Comparison of ENCODE assay signal across 8 cellular contexts in genomic region chr7:47979832-47980181, GRCh38. TPM values are rescaled to one million over a fixed set of nuclear protein-coding genes. Genes with fewer than 3 reads are reported as not detected.
DNase-seq lines count a peak whose midpoint lies in the region; ATAC-seq, FAIRE-seq and TF ChIP-seq lines count a peak whose summit lies in the region.

No MANE protein-coding gene starts in this region.

- H3K9me3 ChIP-seq in astrocyte (ENCODE audit: insufficient read depth, low read depth, low read length): no peaks in the 10 kb centered on the region
- H3K9me3 ChIP-seq in right lobe of liver: no peaks in the 10 kb centered on the region
- no peaks in the 10 kb centered on the region for H3K9me3 ChIP-seq in thymus (ENCODE audit: control insufficient read depth)

- FAIRE-seq in astrocyte (lab: Jason Lieb, UNC): no peak

- H3K27me3 ChIP-seq in astrocyte (ENCODE audit: insufficient read depth, low read length) (no peaks in the 10 kb centered on the region), right lobe of liver (no peaks in the 10 kb centered on the region), thymus (ENCODE audit: control insufficient read depth, insufficient read depth) (no peaks in the 10 kb centered on the region)

- no peaks in the 10 kb centered on the region for H4K20me1 ChIP-seq in astrocyte (ENCODE audit: insufficient read depth, low read length)

- H3K4me1 ChIP-seq in astrocyte (ENCODE audit: insufficient read depth, low read length): peaks cover 7% of the 10 kb centered on the region
- peaks cover 0 to 28% (median 10%) of the 10 kb centered on the region in 4 donors for H3K4me1 ChIP-seq in right lobe of liver
- H3K4me1 ChIP-seq in thymus (ENCODE audit: control insufficient read depth, insufficient read depth, low read length): peaks cover 3% of the 10 kb centered on the region

- H3K9ac ChIP-seq in astrocyte (ENCODE audit: low read length): peak overlapping the region; percentile 87

- DNase-seq in activated T-cell treated with anti-CD3 and anti-CD28 coated beads, Interleukin-2, amount 50 U/mL, for 4 hours: no peak
- DNase-seq in activated T-cell treated with anti-CD3 and anti-CD28 coated beads, Interleukin-2, amount 50 U/mL, for 1 hour: no peak
- DNase-seq in astrocyte (ENCODE audit: low read depth): no peak
- DNase-seq in right lobe of liver: no peak
- DNase-seq in AG08396 (ENCODE audit: low spot score): no peak
- no peak for DNase-seq in cerebellum (ENCODE audit: low spot score)

- H3K4me3 Mint-ChIP-seq in activated T-cell treated with anti-CD3 and anti-CD28 coated beads, Interleukin-2, amount 50 U/mL, for 4 hours: peak overlapping the region; percentile 94
- peak overlapping the region; percentile 99 for H3K4me3 Mint-ChIP-seq in astrocyte (ENCODE audit: unreplicated experiment)

- no peak overlapping the region for H3K27ac ChIP-seq in astrocyte (ENCODE audit: low read depth, low read length)
- peak overlapping the region; percentile 69 to 75 (median 70) for H3K27ac ChIP-seq in right lobe of liver
- peak overlapping the region; percentile 56 for H3K27ac ChIP-seq in thymus (ENCODE audit: low read depth)

- H3K36me3 ChIP-seq in astrocyte (ENCODE audit: insufficient read depth, low read length) (peaks cover 29% of the 10 kb centered on the region), right lobe of liver (peaks cover under 1 to 33% (median 15%) of the 10 kb centered on the region in 4 donors), thymus (ENCODE audit: control insufficient read depth, insufficient read depth) (peaks cover 27% of the 10 kb centered on the region)

- 27% methylated on average over 7 of the region's 7 CpGs for WGBS in right lobe of liver (ENCODE audit: insufficient coverage, low coverage, low lambda C conversion rate, missing lambda C conversion rate)
- 63% methylated on average over 7 of the region's 7 CpGs for WGBS in thymus

- TF ChIP-seq CTCF in astrocyte (IDR thresholded peaks at IDR 0.05; ENCODE audit: insufficient read depth, low read depth, low read length) (no peak), right lobe of liver (IDR thresholded peaks at IDR 0.05) (no peak)

- peak overlapping the region; percentile 99 for H3K27ac Mint-ChIP-seq in astrocyte (ENCODE audit: unreplicated experiment)

- no peak for TF ChIP-seq POLR2A in right lobe of liver (IDR thresholded peaks at IDR 0.05)

- intact Hi-C loops in right lobe of liver (cut with DNase I): loop anchor here in 1 of 2 donors (5.0 to 10.0 kb wide), 2 partner anchors 57 to 125 kb away; partner anchors contain the start of gene C7orf57

- peaks cover 17% of the 10 kb centered on the region for H3K4me1 Mint-ChIP-seq in activated T-cell treated with anti-CD3 and anti-CD28 coated beads, Interleukin-2, amount 50 U/mL, for 4 hours (ENCODE audit: low read depth)
- H3K4me1 Mint-ChIP-seq in astrocyte (ENCODE audit: low read depth, unreplicated experiment): peaks cover 7% of the 10 kb centered on the region

- no peaks in the 10 kb centered on the region for H3K9me3 Mint-ChIP-seq in activated T-cell treated with anti-CD3 and anti-CD28 coated beads, Interleukin-2, amount 50 U/mL, for 4 hours
- H3K9me3 Mint-ChIP-seq in astrocyte (ENCODE audit: unreplicated experiment): no peaks in the 10 kb centered on the region

- H3K4me3 ChIP-seq in astrocyte (ENCODE audit: insufficient read depth, low read depth, low read length) (peak overlapping the region; percentile 87), right lobe of liver (peak overlapping the region; percentile 48 to 66 (median 64)), thymus (ENCODE audit: low read length) (peak overlapping the region; percentile 58)

- ATAC-seq in activated T-cell treated with anti-CD3 and anti-CD28 coated beads, Interleukin-2, amount 50 U/mL, for 4 hours: no peak
- ATAC-seq in right lobe of liver (no peak), HG03565 (IDR thresholded peaks at IDR 0.05; ENCODE audit: unreplicated experiment) (no peak)

- H2AFZ ChIP-seq in astrocyte (ENCODE audit: low read depth, low read length): peak overlapping the region; percentile 85

- peak overlapping the region; percentile 91 for H3K4me2 ChIP-seq in astrocyte (ENCODE audit: low read length)

- H3K27me3 Mint-ChIP-seq in activated T-cell treated with anti-CD3 and anti-CD28 coated beads, Interleukin-2, amount 50 U/mL, for 4 hours (ENCODE audit: low read depth): no peaks in the 10 kb centered on the region
- H3K27me3 Mint-ChIP-seq in astrocyte (ENCODE audit: low read depth, unreplicated experiment): no peaks in the 10 kb centered on the region

- H3K36me3 Mint-ChIP-seq in activated T-cell treated with anti-CD3 and anti-CD28 coated beads, Interleukin-2, amount 50 U/mL, for 4 hours (ENCODE audit: insufficient read depth): peaks cover 16% of the 10 kb centered on the region
- H3K36me3 Mint-ChIP-seq in astrocyte (ENCODE audit: low read depth, unreplicated experiment): peaks cover 6% of the 10 kb centered on the region

- peaks cover 12% of the 10 kb centered on the region for H3K79me2 ChIP-seq in astrocyte (ENCODE audit: insufficient read depth, low read length)

RNA-seq across cellular contexts. Expression of gene HUS1, which starts 0.4 kb away (rescaled TPM):
- 10 to 100 TPM; 48.9 to 55.3 (median 54.8) TPM for total RNA-seq in activated T-cell treated with anti-CD3 and anti-CD28 coated beads, Interleukin-2, amount 50 U/mL, for 4 hours
- total RNA-seq in astrocyte (31.0 and 34.4 TPM in 2 replicates), right lobe of liver (10 to 100 TPM; 16.1 to 40.5 (median 25.5) TPM), cerebellum (29.9 TPM)
- polyA plus RNA-seq in thymus: 10.5 TPM

RNA-seq across cellular contexts. Expression of gene PKD1L1, which starts 31.5 kb away (rescaled TPM):
- under 1 TPM; 0.08 to 0.29 (median 0.18) TPM for total RNA-seq in activated T-cell treated with anti-CD3 and anti-CD28 coated beads, Interleukin-2, amount 50 U/mL, for 4 hours
- total RNA-seq in astrocyte: 0.31 and 0.39 TPM in 2 replicates
- total RNA-seq in right lobe of liver: 1 to 10 TPM in 1 of 6 experiments, under 1 TPM in 4, not detected in 1; 0.13 to 1.4 (median 0.51) TPM
- polyA plus RNA-seq in thymus: 0.78 TPM
- total RNA-seq in cerebellum: 0.64 TPM

RNA-seq across cellular contexts. Expression of gene SUN3, which starts 49.1 kb away (rescaled TPM):
- total RNA-seq in activated T-cell treated with anti-CD3 and anti-CD28 coated beads, Interleukin-2, amount 50 U/mL, for 4 hours: not detected
- total RNA-seq in astrocyte (not detected in 2 replicates), right lobe of liver (not detected), cerebellum (0.36 TPM)
- 1.3 TPM for polyA plus RNA-seq in thymus

RNA-seq across cellular contexts. Expression of gene C7orf57, which starts 55.5 kb away (rescaled TPM):
- under 1 TPM; 0.15 to 0.45 (median 0.16) TPM for total RNA-seq in activated T-cell treated with anti-CD3 and anti-CD28 coated beads, Interleukin-2, amount 50 U/mL, for 4 hours
- not detected in 2 replicates for total RNA-seq in astrocyte
- total RNA-seq in right lobe of liver: not detected
- 0.18 TPM for polyA plus RNA-seq in thymus
- 2.4 TPM for total RNA-seq in cerebellum
